In genomic region chr19:46297700-46298476, GRCh38 we compare ENCODE assay signal across 11 cellular contexts. TPM values are rescaled to one million over a fixed set of nuclear protein-coding genes. Genes with fewer than 3 reads are reported as not detected.
DNase-seq lines count a peak whose midpoint lies in the region; ATAC-seq, FAIRE-seq and TF ChIP-seq lines count a peak whose summit lies in the region.
"Had no signal": no experiment of that assay in that cellular context is flagged by ENCODE, and none has a peak within 500 bp of the region (broad histone marks: within the 10 kb centered on the region; RNA-seq: fewer than 3 reads in every experiment).

No MANE protein-coding gene starts in this region.

- H3K4me3 ChIP-seq in Peyer's patch (peak overlapping the region; percentile 29 to 56 (median 33)), fibroblast of lung (replicated peaks in 1 of 4; ENCODE audit: control extremely low read depth in 1 of 4, insufficient read depth in 1 of 4, low read depth in 3 of 4, low read length in 4 of 4) (peak overlapping the region in 2 of 4 experiments; percentile 40 to 65), transverse colon (peak overlapping the region; percentile 30 to 51 (median 35))

- DNase-seq in Peyer's patch (peak in 2 of 3 donors; percentile 65 to 67), fibroblast of lung (ENCODE audit: low read depth in 2 of 2) (peak in 1 of 2 donors; percentile 92), midbrain (lab: John Stamatoyannopoulos, UW) (peak; percentile 71), transverse colon (peak; percentile 69), OCI-M1 (lab: John Stamatoyannopoulos, UW) (no peak), GM12891 (ENCODE audit: insufficient read length, low spot score) (no peak)
- DNase-seq: activated B cell treated with CpG ODN at 0.5 μM for 24 hours, foreskin melanocyte, Karpas-422 had no signal

- H3K9ac ChIP-seq in fibroblast of lung (ENCODE audit: insufficient read depth, low read length) = no peak overlapping the region

- TF ChIP-seq EP300 in transverse colon (IDR thresholded peaks at IDR 0.05; ENCODE audit: low read depth) = no peak

- H2AFZ ChIP-seq in fibroblast of lung (ENCODE audit: low read length) = no peak overlapping the region

- H3K4me1 ChIP-seq in Peyer's patch = peaks cover 0 to 54% (median 8%) of the 10 kb centered on the region in 4 donors
- H3K4me1 ChIP-seq in fibroblast of lung (ENCODE audit: control insufficient read depth, extremely low read depth, insufficient read depth, low read length) = peaks cover 8% of the 10 kb centered on the region
- H3K4me1 ChIP-seq in transverse colon = peaks cover 39 to 65% (median 61%) of the 10 kb centered on the region in 4 donors

- H3K27me3 ChIP-seq in Peyer's patch = no peaks in the 10 kb centered on the region
- peaks cover 6% of the 10 kb centered on the region for H3K27me3 ChIP-seq in fibroblast of lung (ENCODE audit: control insufficient read depth, insufficient read depth, low read length)
- no peaks in the 10 kb centered on the region for H3K27me3 ChIP-seq in transverse colon

- intact Hi-C loops in transverse colon (cut with DNase I; ENCODE audit: low total_unique reads) = no loop called here

- 32% methylated on average over 15 of the region's 19 CpGs; no CpG with 5 or more reads in 1 of the 2 donors for WGBS in transverse colon (ENCODE audit: low coverage in 1 of 2), 2 donors

- no peak for FAIRE-seq in GM12891 (lab: Jason Lieb, UNC)

- TF ChIP-seq POLR2A in Peyer's patch (IDR thresholded peaks at IDR 0.05) (no peak), transverse colon (IDR thresholded peaks at IDR 0.05) (no peak), GM12891 (IDR thresholded peaks at IDR 0.05; ENCODE audit: low read depth, low read length) (no peak)

- in situ Hi-C loops in transverse colon (cut with MboI; ENCODE audit: low pct_ligation_motif_present in 1 of 4, low pct_unique_long_range_greater_than_20kb in 1 of 4, low sequenced_read_pairs in 3 of 4) = loop anchor here in 1 of 4 donors (25.0 kb wide), 1 partner anchor 189 kb away; the partner anchor contains the start of gene PNMA8B

- H3K27ac ChIP-seq in Peyer's patch = peak overlapping the region; percentile 68 to 93 (median 86)
- no peak overlapping the region for H3K27ac ChIP-seq in fibroblast of lung (ENCODE audit: insufficient read depth, low read length)
- peak overlapping the region; percentile 88 to 95 (median 93) for H3K27ac ChIP-seq in transverse colon

- H3K36me3 ChIP-seq in Peyer's patch (no peaks in the 10 kb centered on the region), fibroblast of lung (ENCODE audit: control insufficient read depth, insufficient read depth, low read length) (no peaks in the 10 kb centered on the region), transverse colon (no peaks in the 10 kb centered on the region)

- no peaks in the 10 kb centered on the region for H4K20me1 ChIP-seq in fibroblast of lung (ENCODE audit: control insufficient read depth, extremely low read depth, insufficient read depth, low read length)

- TF ChIP-seq CTCF in Peyer's patch (IDR thresholded peaks at IDR 0.05) (peak in 1 of 6 experiments; percentile 13), fibroblast of lung (conservative IDR thresholded peaks at IDR 0.05 in 1 of 2, IDR thresholded peaks at IDR 0.05 in 1 of 2; ENCODE audit: low read depth in 1 of 2, low read length in 2 of 2) (peak in 1 of 2 donors; percentile 33), transverse colon (IDR thresholded peaks at IDR 0.05) (peak in 3 of 5 experiments; percentile 10 to 19 (median 15))

- H3K4me2 ChIP-seq in fibroblast of lung (ENCODE audit: extremely low read depth, insufficient read depth, low read length) = peak overlapping the region; percentile 71

- ATAC-seq in HG02623 (IDR thresholded peaks at IDR 0.05; ENCODE audit: unreplicated experiment) = no peak
- no peak for ATAC-seq in GM19452 (IDR thresholded peaks at IDR 0.05; ENCODE audit: unreplicated experiment)

- no peaks in the 10 kb centered on the region for H3K79me2 ChIP-seq in fibroblast of lung (ENCODE audit: control insufficient read depth, insufficient read depth, low read length)

- H3K9me3 ChIP-seq in Peyer's patch (no peaks in the 10 kb centered on the region), fibroblast of lung (ENCODE audit: control insufficient read depth, insufficient read depth, low read depth, low read length) (no peaks in the 10 kb centered on the region), transverse colon (no peaks in the 10 kb centered on the region)

TF ChIP-seq in GM12891, 5 proteins besides CTCF, POLR2A, EP300 and RAD21:
- TF ChIP-seq POLR2AphosphoS5 (IDR thresholded peaks at IDR 0.05; ENCODE audit: low read depth, low read length) (no peak), PAX5 (IDR thresholded peaks at IDR 0.05; ENCODE audit: insufficient read depth, low read length, severe bottlenecking) (no peak), TAF1 (IDR thresholded peaks at IDR 0.05; ENCODE audit: low read depth, low read length) (no peak), SPI1 (IDR thresholded peaks at IDR 0.05; ENCODE audit: low read depth, low read length) (no peak), POU2F2 (IDR thresholded peaks at IDR 0.05; ENCODE audit: low read depth, low read length) (no peak)

RNA-seq across cellular contexts. Expression of gene HIF3A, which starts 1.0 kb away (rescaled TPM):
- total RNA-seq in Peyer's patch = 100 to 1,000 TPM in 2 of 4 donors, 10 to 100 TPM in 2; 18.4 to 262 (median 91.2) TPM
- 0.77 and 1.5 TPM in 2 replicates for total RNA-seq in fibroblast of lung
- 0.12 and 0.99 TPM in 2 replicates for polyA plus RNA-seq in fibroblast of lung
- polyA plus RNA-seq in fibroblast of lung (2012) = 0.23 and 1.4 TPM in 2 replicates
- polyA minus RNA-seq in fibroblast of lung (ENCODE audit: low replicate concordance) = 0.79 and 5.3 TPM in 2 replicates
- 100 to 1,000 TPM in 2 of 4 donors, 10 to 100 TPM in 2; 37.7 to 227 (median 97.5) TPM for total RNA-seq in transverse colon
- polyA plus RNA-seq in GM12891 (2012; ENCODE audit: low read depth, missing spikeins) = not detected
- total RNA-seq: activated B cell treated with CpG ODN at 0.5 μM for 24 hours had no signal

RNA-seq across cellular contexts. Expression of gene PPP5C, which starts 49.0 kb away (rescaled TPM):
- total RNA-seq in Peyer's patch (100 to 1,000 TPM in 3 of 4 donors, 10 to 100 TPM in 1; 68.8 to 214 (median 129) TPM), fibroblast of lung (35.2 and 46.9 TPM in 2 replicates), transverse colon (100 to 1,000 TPM in 1 of 4 donors, 10 to 100 TPM in 3; 78.8 to 132 (median 96.8) TPM)
- polyA plus RNA-seq in fibroblast of lung = 94.1 and 123 TPM in 2 replicates
- polyA plus RNA-seq in fibroblast of lung (2012) = 60.5 and 77.7 TPM in 2 replicates
- 152 and 183 TPM in 2 replicates for polyA minus RNA-seq in fibroblast of lung (ENCODE audit: low replicate concordance)
- 42.5 TPM for polyA plus RNA-seq in GM12891 (2012; ENCODE audit: low read depth, missing spikeins)

Comparison
In these comparisons a context has a peak if more than half of its experiments do, and no peak if none do; other contexts are left out.
1. DNase-seq: peak in Peyer's patch (2 of 3), midbrain (single experiment) and transverse colon (single experiment); none in OCI-M1 (single experiment) and GM12891 (single experiment).